In the genomic region with DNA sequence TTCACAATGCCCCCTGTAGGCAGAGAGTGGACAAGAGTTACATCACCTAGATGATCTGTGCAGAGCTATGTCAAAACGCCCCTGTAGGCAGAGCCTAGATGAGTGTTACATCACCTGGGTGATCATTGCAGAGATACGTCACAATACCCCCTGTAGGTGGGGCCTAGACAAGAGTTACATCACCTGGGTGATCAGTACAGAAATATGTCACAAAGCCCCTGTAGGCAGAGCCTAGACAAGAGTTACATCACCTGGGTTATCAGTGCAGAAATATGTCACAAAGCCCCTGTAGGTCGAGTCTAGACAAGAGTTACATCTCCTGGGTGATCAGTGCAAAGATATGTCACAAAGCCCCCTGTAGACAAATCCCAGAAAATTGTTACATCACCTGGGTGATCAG, we compare ENCODE assay signal across 8 cellular contexts.
DNase-seq lines count a peak whose midpoint lies in the region; ATAC-seq and TF ChIP-seq lines count a peak whose summit lies in the region.
"Not testable (repeated sequence)": the region's sequence is repeated elsewhere in the genome, so short reads cannot be mapped to it uniquely, and the experiment has no call there.

No MANE protein-coding gene starts in this region.

- H3K9ac ChIP-seq in HCT116 (ENCODE audit: low read length) = not testable (repeated sequence)

- H3K79me2 ChIP-seq in HCT116 (ENCODE audit: insufficient read depth, low read length) = not testable (repeated sequence)

- H3K36me3 ChIP-seq in HCT116 (ENCODE audit: control insufficient read depth in 1 of 2, insufficient read depth in 2 of 2, low read length in 2 of 2); body of pancreas (replicated peaks in 1 of 2; ENCODE audit: insufficient read depth in 1 of 2, low read depth in 2 of 2); left lung; naive thymus-derived CD4-positive, alpha-beta T cell (ENCODE audit: control insufficient read depth in 2 of 3, insufficient read depth in 3 of 3, low read length in 3 of 3); upper lobe of right lung: not testable (repeated sequence)

- not testable (repeated sequence) for BruUV-seq in HCT116 (replicated peaks; lab: Mats Ljungman, UMichigan)

- TF ChIP-seq CTCF in HCT116 (IDR thresholded peaks at IDR 0.05 in 2 of 3, conservative IDR thresholded peaks at IDR 0.05 in 1 of 3; ENCODE audit: borderline replicate concordance in 1 of 3, insufficient read depth in 1 of 3, low read depth in 2 of 3, low read length in 2 of 3); body of pancreas (IDR thresholded peaks at IDR 0.05); left lung (IDR thresholded peaks at IDR 0.05); upper lobe of right lung (IDR thresholded peaks at IDR 0.05): not testable (repeated sequence)

- not testable (repeated sequence) for H3K4me1 Mint-ChIP-seq in naive thymus-derived CD4-positive, alpha-beta T cell; stimulated activated memory B cell treated with anti-CD40 and anti-IgM and Interleukin-4, amounts not matched to agents 10 μg/mL and 1 μg/mL and 100 μg/mL, for 72 hours

- not testable (repeated sequence) for H3K9me3 ChIP-seq in HCT116 (ENCODE audit: control insufficient read depth in 1 of 2, insufficient read depth in 1 of 2, low read depth in 1 of 2, low read length in 2 of 2); body of pancreas; left lung; naive thymus-derived CD4-positive, alpha-beta T cell (ENCODE audit: control insufficient read depth in 2 of 3, low read length in 3 of 3); upper lobe of right lung

- TF ChIP-seq POLR2A in HCT116 (IDR thresholded peaks at IDR 0.05; ENCODE audit: borderline replicate concordance, extremely low read depth, insufficient read depth, insufficient read length); body of pancreas (IDR thresholded peaks at IDR 0.05): not testable (repeated sequence)

- 0 out of 2 replicates have a peak, but pooled peaks have one; percentile 22 for ATAC-seq in HCT116
- ATAC-seq in SK-N-SH treated with all-trans-retinoic acid at 6 μM for 48 hours = peak; percentile 44; the same call in 2 of the 3 replicates
- ATAC-seq in body of pancreas = peak; percentile 33
- ATAC-seq in Right ventricle myocardium superior (ENCODE audit: poor library complexity) = peak; percentile 62
- ATAC-seq in left lung = peak; percentile 12
- ATAC-seq in naive thymus-derived CD4-positive, alpha-beta T cell = peak; percentile 78
- ATAC-seq in stimulated activated memory B cell treated with anti-CD40 and anti-IgM and Interleukin-4, amounts not matched to agents 10 μg/mL and 1 μg/mL and 100 μg/mL, for 72 hours = peak; percentile 84
- peak; percentile 79 for ATAC-seq in upper lobe of right lung

- H3K4me3 Mint-ChIP-seq in naive thymus-derived CD4-positive, alpha-beta T cell; stimulated activated memory B cell treated with anti-CD40 and anti-IgM and Interleukin-4, amounts not matched to agents 10 μg/mL and 1 μg/mL and 100 μg/mL, for 72 hours: not testable (repeated sequence)

- intact Hi-C loops in HCT116 (cut with micrococcal nuclease); body of pancreas (cut with DNase I); Right ventricle myocardium superior (cut with DNase I); left lung (cut with DNase I); naive thymus-derived CD4-positive, alpha-beta T cell (cut with micrococcal nuclease); upper lobe of right lung (cut with DNase I): not testable (repeated sequence)

- H3K4me2 ChIP-seq in HCT116 (ENCODE audit: low read length) = not testable (repeated sequence)

- H3K27me3 ChIP-seq in HCT116 (ENCODE audit: insufficient read depth, low read length); body of pancreas; left lung; naive thymus-derived CD4-positive, alpha-beta T cell (ENCODE audit: control insufficient read depth in 2 of 2, insufficient read depth in 2 of 2, low read length in 2 of 2); upper lobe of right lung: not testable (repeated sequence)

- no CpG with 5 or more reads among the region's 3 CpGs for WGBS in body of pancreas, 2 donors

- DNase-seq in HCT116 (ENCODE audit: low read depth, low spot score); body of pancreas; Right ventricle myocardium superior; left lung; naive thymus-derived CD4-positive, alpha-beta T cell; upper lobe of right lung: not testable (repeated sequence)

- H3K27ac Mint-ChIP-seq in naive thymus-derived CD4-positive, alpha-beta T cell; stimulated activated memory B cell treated with anti-CD40 and anti-IgM and Interleukin-4, amounts not matched to agents 10 μg/mL and 1 μg/mL and 100 μg/mL, for 72 hours: not testable (repeated sequence)

- H4K20me1 ChIP-seq in HCT116 (ENCODE audit: insufficient read depth) = not testable (repeated sequence)

- not testable (repeated sequence) for H3K36me3 Mint-ChIP-seq in naive thymus-derived CD4-positive, alpha-beta T cell; stimulated activated memory B cell treated with anti-CD40 and anti-IgM and Interleukin-4, amounts not matched to agents 10 μg/mL and 1 μg/mL and 100 μg/mL, for 72 hours

- RAD21 ChIA-PET in HCT116 (lab: Charles Lee; ENCODE audit: low non-redundant PET in 1 of 2, low total read pairs in 2 of 2, uncharacterized antibody in 2 of 2, unreplicated experiment in 2 of 2) = not testable (repeated sequence)

- POLR2A ChIA-PET in HCT116 (lab: Charles Lee); naive thymus-derived CD4-positive, alpha-beta T cell (lab: Charles Lee): not testable (repeated sequence)

- not testable (repeated sequence) for H3K4me3 ChIP-seq in HCT116 (replicated peaks in 1 of 2; ENCODE audit: low read depth in 1 of 2, low read length in 2 of 2); body of pancreas; left lung; naive thymus-derived CD4-positive, alpha-beta T cell (ENCODE audit: low read length); upper lobe of right lung

- not testable (repeated sequence) for H3K9me2 ChIP-seq in HCT116 (ENCODE audit: insufficient read depth)

- not testable (repeated sequence) for H3K27me3 Mint-ChIP-seq in naive thymus-derived CD4-positive, alpha-beta T cell; stimulated activated memory B cell treated with anti-CD40 and anti-IgM and Interleukin-4, amounts not matched to agents 10 μg/mL and 1 μg/mL and 100 μg/mL, for 72 hours

- H3K4me1 ChIP-seq in HCT116 (ENCODE audit: control insufficient read depth in 1 of 2, insufficient read depth in 2 of 2, low read length in 2 of 2); body of pancreas; left lung; naive thymus-derived CD4-positive, alpha-beta T cell (ENCODE audit: control insufficient read depth in 2 of 2, insufficient read depth in 2 of 2, low read length in 2 of 2); upper lobe of right lung: not testable (repeated sequence)

- TF ChIP-seq RAD21 in HCT116 (IDR thresholded peaks at IDR 0.05; ENCODE audit: low read depth) = not testable (repeated sequence)

- H3K9me3 Mint-ChIP-seq in naive thymus-derived CD4-positive, alpha-beta T cell; stimulated activated memory B cell treated with anti-CD40 and anti-IgM and Interleukin-4, amounts not matched to agents 10 μg/mL and 1 μg/mL and 100 μg/mL, for 72 hours: not testable (repeated sequence)

- CTCF ChIA-PET in HCT116 (lab: Charles Lee); naive thymus-derived CD4-positive, alpha-beta T cell (lab: Charles Lee): not testable (repeated sequence)

- not testable (repeated sequence) for H2AFZ ChIP-seq in HCT116 (ENCODE audit: low read depth, low read length, poor library complexity, severe bottlenecking)

- not testable (repeated sequence) for H3K27ac ChIP-seq in HCT116 (ENCODE audit: low read depth, low read length); body of pancreas; left lung; naive thymus-derived CD4-positive, alpha-beta T cell (ENCODE audit: low read depth, low read length); upper lobe of right lung

Comparison
In these comparisons a context has a peak if more than half of its experiments do, and no peak if none do; other contexts are left out.
1. ATAC-seq: peak in every context shown above with its lines; median percentile 84 in stimulated activated memory B cell treated with anti-CD40 and anti-IgM and Interleukin-4, amounts not matched to agents 10 μg/mL and 1 μg/mL and 100 μg/mL, for 72 hours; 79 in upper lobe of right lung; 78 in naive thymus-derived CD4-positive, alpha-beta T cell; 62 in Right ventricle myocardium superior; 44 in SK-N-SH treated with all-trans-retinoic acid at 6 μM for 48 hours; 33 in body of pancreas; 22 in HCT116; 12 in left lung.